ENCODE assay signal across 24 cellular contexts in genomic region chr9:124486778-124487490, GRCh38. TPM values are rescaled to one million over a fixed set of nuclear protein-coding genes. Genes with fewer than 3 reads are reported as not detected.
"Had no signal": no experiment of that assay in that cellular context is flagged by ENCODE, and none has a peak within 500 bp of the region (broad histone marks: within the 10 kb centered on the region; RNA-seq: fewer than 3 reads in every experiment).

No MANE protein-coding gene starts in this region.

- H3K9me3 ChIP-seq: body of pancreas, left lung, neutrophil, ovary, prostate gland, right atrium auricular region, tibial artery had no signal

- H3K27ac Mint-ChIP-seq: activated CD4-positive, alpha-beta memory T cell treated with anti-CD3 and anti-CD28 coated beads, Interleukin-2, amount 10 ng/mL, durations not matched to agents 7 days and 5 days; activated CD4-positive, alpha-beta T cell treated with anti-CD3 and anti-CD28 coated beads, Interleukin-2, amount 10 ng/mL, durations not matched to agents 24 days and 14 days; naive thymus-derived CD8-positive, alpha-beta T cell; stimulated activated naive CD8-positive, alpha-beta T cell treated with anti-CD3 and anti-CD28 coated beads, Interleukin-15, Interleukin-2, amounts not matched to agents 100 ng/mL and 50 ng/mL, for 24 hours; T-helper 17 cell had no signal

- H3K4me3 Mint-ChIP-seq: activated CD4-positive, alpha-beta memory T cell treated with anti-CD3 and anti-CD28 coated beads, Interleukin-2, amount 10 ng/mL, durations not matched to agents 7 days and 5 days; activated CD4-positive, alpha-beta T cell treated with anti-CD3 and anti-CD28 coated beads, Interleukin-2, amount 10 ng/mL, durations not matched to agents 24 days and 14 days; naive thymus-derived CD8-positive, alpha-beta T cell; stimulated activated naive CD8-positive, alpha-beta T cell treated with anti-CD3 and anti-CD28 coated beads, Interleukin-15, Interleukin-2, amounts not matched to agents 100 ng/mL and 50 ng/mL, for 24 hours; T-helper 17 cell had no signal

- H3K4me3 ChIP-seq: body of pancreas, left lung, lung, ovary, prostate gland, right atrium auricular region, tibial artery had no signal

- DNase-seq: activated CD4-positive, alpha-beta memory T cell treated with anti-CD3 and anti-CD28 coated beads, Interleukin-2, amount 10 ng/mL, durations not matched to agents 7 days and 5 days; activated CD4-positive, alpha-beta T cell treated with anti-CD3 and anti-CD28 coated beads, Interleukin-2, amount 10 ng/mL, durations not matched to agents 24 days and 14 days; activated effector memory CD4-positive, alpha-beta T cell treated with anti-CD3 and anti-CD28 coated beads, Interleukin-2, amount 50 U/mL, for 16 hours; activated naive CD4-positive, alpha-beta T cell treated with anti-CD3 and anti-CD28 coated beads, Interleukin-2, amount 50 U/mL, for 16 hours; anterior cingulate cortex; body of pancreas; effector CD4-positive, alpha-beta T cell; foreskin keratinocyte; kidney glomerular epithelial cell; naive thymus-derived CD8-positive, alpha-beta T cell; ovary; stimulated activated CD4-positive, alpha-beta T cell treated with anti-CD3 and anti-CD28 coated beads, Interleukin-1b, Interleukin-23, amount 100 ng/mL, for 48 hours; T-helper 17 cell; tibial artery had no signal

- H3K36me3 ChIP-seq: left lung, neutrophil, ovary, prostate gland, right atrium auricular region, tibial artery had no signal

- H3K27ac ChIP-seq: body of pancreas, foreskin keratinocyte, left lung, neutrophil, ovary, prostate gland, right atrium auricular region, tibial artery had no signal

- H3K27me3 Mint-ChIP-seq: activated CD4-positive, alpha-beta T cell treated with anti-CD3 and anti-CD28 coated beads, Interleukin-2, amount 10 ng/mL, durations not matched to agents 24 days and 14 days; naive thymus-derived CD8-positive, alpha-beta T cell; stimulated activated naive CD8-positive, alpha-beta T cell treated with anti-CD3 and anti-CD28 coated beads, Interleukin-15, Interleukin-2, amounts not matched to agents 100 ng/mL and 50 ng/mL, for 24 hours had no signal

- H3K4me1 Mint-ChIP-seq: activated CD4-positive, alpha-beta memory T cell treated with anti-CD3 and anti-CD28 coated beads, Interleukin-2, amount 10 ng/mL, durations not matched to agents 7 days and 5 days; activated CD4-positive, alpha-beta T cell treated with anti-CD3 and anti-CD28 coated beads, Interleukin-2, amount 10 ng/mL, durations not matched to agents 24 days and 14 days; T-helper 17 cell had no signal

- H3K4me1 ChIP-seq: body of pancreas, foreskin keratinocyte, left lung, prostate gland, right atrium auricular region, tibial artery had no signal

- H3K27me3 ChIP-seq: body of pancreas, ovary, right atrium auricular region had no signal

- H3K36me3 Mint-ChIP-seq: naive thymus-derived CD8-positive, alpha-beta T cell had no signal

- H3K9me3 Mint-ChIP-seq: activated CD4-positive, alpha-beta memory T cell treated with anti-CD3 and anti-CD28 coated beads, Interleukin-2, amount 10 ng/mL, durations not matched to agents 7 days and 5 days; activated CD4-positive, alpha-beta T cell treated with anti-CD3 and anti-CD28 coated beads, Interleukin-2, amount 10 ng/mL, durations not matched to agents 24 days and 14 days; naive thymus-derived CD8-positive, alpha-beta T cell; stimulated activated naive CD8-positive, alpha-beta T cell treated with anti-CD3 and anti-CD28 coated beads, Interleukin-15, Interleukin-2, amounts not matched to agents 100 ng/mL and 50 ng/mL, for 24 hours had no signal

RNA-seq across cellular contexts. Expression of gene NR5A1, which starts 20.3 kb away (rescaled TPM):
- total RNA-seq: activated CD4-positive, alpha-beta memory T cell treated with anti-CD3 and anti-CD28 coated beads, Interleukin-2, amount 10 ng/mL, durations not matched to agents 7 days and 5 days; activated CD4-positive, alpha-beta T cell treated with anti-CD3 and anti-CD28 coated beads, Interleukin-2, amount 10 ng/mL, durations not matched to agents 24 days and 14 days; body of pancreas; cardiac septum; chondrocyte; foreskin keratinocyte; naive thymus-derived CD8-positive, alpha-beta T cell; right atrium auricular region; skeletal muscle tissue; T-helper 17 cell; ureter had no signal
- polyA plus RNA-seq: foreskin keratinocyte; naive thymus-derived CD8-positive, alpha-beta T cell had no signal

RNA-seq across cellular contexts. Expression of gene ADGRD2, which starts 36.7 kb away (rescaled TPM):
- total RNA-seq: activated CD4-positive, alpha-beta memory T cell treated with anti-CD3 and anti-CD28 coated beads, Interleukin-2, amount 10 ng/mL, durations not matched to agents 7 days and 5 days; activated CD4-positive, alpha-beta T cell treated with anti-CD3 and anti-CD28 coated beads, Interleukin-2, amount 10 ng/mL, durations not matched to agents 24 days and 14 days; body of pancreas; cardiac septum; chondrocyte; left lung; lung; naive thymus-derived CD8-positive, alpha-beta T cell; ovary; right atrium auricular region; skeletal muscle tissue; T-helper 17 cell had no signal
- polyA plus RNA-seq: lung; naive thymus-derived CD8-positive, alpha-beta T cell; ovary had no signal
